ENCODE assay signal across 29 cellular contexts in the genomic region with DNA sequence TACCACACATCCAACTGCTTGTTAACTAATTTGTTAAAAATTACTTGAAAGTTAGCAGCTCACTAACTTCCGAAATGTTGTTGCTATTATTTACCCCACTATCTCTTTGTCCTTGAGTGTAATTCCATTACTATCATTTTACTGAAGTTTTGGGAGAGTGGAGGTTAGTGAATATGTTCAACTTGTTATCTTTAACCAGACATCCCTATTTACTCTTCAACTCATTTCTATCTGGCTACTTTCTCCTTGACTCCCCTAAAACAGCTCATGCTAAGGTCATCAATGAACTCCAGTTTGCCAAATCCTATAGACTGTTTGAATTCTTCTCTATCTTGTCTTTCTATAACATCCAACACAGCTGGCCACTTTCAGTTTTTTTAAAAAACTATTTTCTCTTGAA. TPM values are rescaled to one million over a fixed set of nuclear protein-coding genes. Genes with fewer than 3 reads are reported as not detected.
"Had no signal": no experiment of that assay in that cellular context is flagged by ENCODE, and none has a peak within 500 bp of the region (broad histone marks: within the 10 kb centered on the region; RNA-seq: fewer than 3 reads in every experiment).

No MANE protein-coding gene starts in this region.

- ATAC-seq: stimulated activated memory B cell treated with anti-CD40 and anti-IgM and Interleukin-4, amounts not matched to agents 10 μg/mL and 1 μg/mL and 100 μg/mL, for 72 hours; stimulated activated naive B cell treated with anti-CD40 and anti-IgM and Interleukin-4, amounts not matched to agents 10 μg/mL and 1 μg/mL and 100 μg/mL, for 72 hours; stimulated activated naive CD8-positive, alpha-beta T cell treated with anti-CD3 and anti-CD28 coated beads, Interleukin-15, Interleukin-2, amounts not matched to agents 100 U/mL and 50 U/mL, for 24 hours; upper lobe of right lung had no signal

- H3K27me3 ChIP-seq: stomach, suprapubic skin, testis, thyroid gland, tibial artery, transverse colon, upper lobe of left lung, vagina had no signal

- H3K27ac ChIP-seq: suprapubic skin, testis, thoracic aorta, thyroid gland, tibial artery, tibial nerve, transverse colon, upper lobe of left lung, upper lobe of right lung, vagina had no signal

- H3K36me3 Mint-ChIP-seq: stimulated activated effector memory CD8-positive, alpha-beta T cell treated with anti-CD3 and anti-CD28 coated beads, Interleukin-12 subunit alpha, Interleukin-12 subunit beta, amount 100 ng/mL, for 72 hours had no signal

- H3K36me3 ChIP-seq: stomach, suprapubic skin, thoracic aorta, thyroid gland, tibial artery, tibial nerve, transverse colon, upper lobe of left lung, upper lobe of right lung, vagina had no signal

- H3K9me3 ChIP-seq: stomach, suprapubic skin, testis, thoracic aorta, thyroid gland, tibial artery, tibial nerve, transverse colon, upper lobe of left lung, upper lobe of right lung, vagina had no signal

- H3K27ac Mint-ChIP-seq: stimulated activated effector memory CD8-positive, alpha-beta T cell treated with anti-CD3 and anti-CD28 coated beads, Interleukin-12 subunit alpha, Interleukin-12 subunit beta, amount 100 ng/mL, for 72 hours; stimulated activated memory B cell treated with anti-CD40 and anti-IgM and Interleukin-4, amounts not matched to agents 10 μg/mL and 1 μg/mL and 100 μg/mL, for 72 hours; stimulated activated naive B cell treated with anti-CD40 and anti-IgM and Interleukin-4, amounts not matched to agents 10 μg/mL and 1 μg/mL and 100 μg/mL, for 72 hours; stimulated activated naive CD8-positive, alpha-beta T cell treated with anti-CD3 and anti-CD28 coated beads, Interleukin-15, amount 100 ng/mL, for 72 hours; stimulated activated naive CD8-positive, alpha-beta T cell treated with anti-CD3 and anti-CD28 coated beads, Interleukin-15, Interleukin-2, amounts not matched to agents 100 ng/mL and 50 ng/mL, for 24 hours; type B pancreatic cell had no signal

- H3K4me3 ChIP-seq: stomach, suprapubic skin, testis, thoracic aorta, thyroid gland, tibial artery, tibial nerve, transverse colon, upper lobe of left lung, upper lobe of right lung, vagina had no signal

- H3K4me1 ChIP-seq: testis, tibial artery had no signal

- FAIRE-seq: urothelium cell line had no signal

- H3K9me3 Mint-ChIP-seq: stimulated activated effector memory CD8-positive, alpha-beta T cell treated with anti-CD3 and anti-CD28 coated beads, Interleukin-12 subunit alpha, Interleukin-12 subunit beta, amount 100 ng/mL, for 72 hours; stimulated activated memory B cell treated with anti-CD40 and anti-IgM and Interleukin-4, amounts not matched to agents 10 μg/mL and 1 μg/mL and 100 μg/mL, for 72 hours; stimulated activated naive B cell treated with anti-CD40 and anti-IgM and Interleukin-4, amounts not matched to agents 10 μg/mL and 1 μg/mL and 100 μg/mL, for 72 hours; stimulated activated naive CD8-positive, alpha-beta T cell treated with anti-CD3 and anti-CD28 coated beads, Interleukin-15, amount 100 ng/mL, for 72 hours; stimulated activated naive CD8-positive, alpha-beta T cell treated with anti-CD3 and anti-CD28 coated beads, Interleukin-15, Interleukin-2, amounts not matched to agents 100 ng/mL and 50 ng/mL, for 24 hours; type B pancreatic cell had no signal

- DNase-seq: stimulated activated CD4-positive, alpha-beta T cell treated with anti-CD3 and anti-CD28 coated beads, Interleukin-2, amount 100 ng/mL, for 48 hours; stimulated activated CD4-positive, alpha-beta T cell treated with anti-CD3 and anti-CD28 coated beads, Interleukin-4, amount 100 ng/mL, for 1 hour; stimulated activated CD4-positive, alpha-beta T cell treated with anti-CD3 and anti-CD28 coated beads, Interleukin-4, amount 100 ng/mL, for 24 hours; stimulated activated CD4-positive, alpha-beta T cell treated with anti-CD3 and anti-CD28 coated beads, Interleukin-4, amount 100 ng/mL, for 4 hours; stimulated activated CD8-positive, alpha-beta memory T cell treated with anti-CD3 and anti-CD28 coated beads, Interleukin-4, amount 100 ng/mL, for 48 hours; stimulated activated naive B cell treated with anti-CD40 and anti-IgM and Interleukin-4, amounts not matched to agents 10 μg/mL and 1 μg/mL and 100 μg/mL, for 72 hours; stimulated activated naive CD4-positive, alpha-beta T cell; stimulated activated naive CD4-positive, alpha-beta T cell treated with Interleukin-2 at 50 U/mL for 16 hours; stimulated activated naive CD8-positive, alpha-beta T cell treated with anti-CD3 and anti-CD28 coated beads, Interleukin-15, amount 100 ng/mL, for 72 hours; stimulated activated naive CD8-positive, alpha-beta T cell treated with anti-CD3 and anti-CD28 coated beads, Interleukin-15, Interleukin-2, amounts not matched to agents 100 U/mL and 50 U/mL, for 24 hours; stomach; substantia nigra; testis; thyroid gland; tibial artery; transverse colon; trophoblast cell; upper lobe of left lung; upper lobe of right lung had no signal

RNA-seq across cellular contexts. Expression of a gene that starts 51.8 kb away (rescaled TPM):
- total RNA-seq: temporal lobe, thyroid gland, vagina had no signal
